ENCODE assay signal across 9 cellular contexts in the genomic region with DNA sequence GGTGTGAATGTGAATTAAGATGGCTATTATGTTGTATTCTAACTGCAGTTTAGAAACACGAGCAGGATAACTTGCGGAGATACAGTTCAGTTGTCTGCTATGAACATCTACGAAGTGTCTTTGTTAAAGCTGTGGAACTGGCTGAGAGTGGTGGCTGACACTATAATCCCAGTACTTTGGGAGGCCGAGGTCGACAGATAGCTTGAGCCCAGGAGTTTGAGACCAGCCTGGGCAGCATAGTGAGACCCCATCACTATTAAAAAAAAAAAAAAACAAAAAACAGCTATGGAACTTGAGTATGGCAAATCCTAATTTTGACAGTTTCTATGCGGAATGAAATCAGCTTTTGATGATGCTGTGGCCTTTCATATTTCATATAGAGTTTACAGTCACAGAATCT. TPM values are rescaled to one million over a fixed set of nuclear protein-coding genes. Genes with fewer than 3 reads are reported as not detected.
A peak's percentile ranks its signal among the peaks of the same experiment; 100 is the strongest.
DNase-seq lines count a peak whose midpoint lies in the region; ATAC-seq and TF ChIP-seq lines count a peak whose summit lies in the region.
"Had no signal": no experiment of that assay in that cellular context is flagged by ENCODE, and none has a peak within 500 bp of the region (broad histone marks: within the 10 kb centered on the region; RNA-seq: fewer than 3 reads in every experiment).

No MANE protein-coding gene starts in this region.

- CTCF ChIA-PET in BJ (lab: Yijun Ruan, JAX) = interaction anchor here (0.7 kb wide), 1 partner anchor 128 kb away, joined by 3 read pairs; no protein-coding TSS in a partner anchor
- CTCF ChIA-PET in mammary epithelial cell (lab: Charles Lee; ENCODE audit: low non-redundant PET) = no interaction called here

- H3K27me3 ChIP-seq in BJ (ENCODE audit: control insufficient read depth, insufficient read depth, low read length) = no peaks in the 10 kb centered on the region
- H3K27me3 ChIP-seq in mammary epithelial cell (ENCODE audit: insufficient read depth, low read length) = no peaks in the 10 kb centered on the region

- H3K4me2 ChIP-seq in mammary epithelial cell (ENCODE audit: insufficient read depth, low read depth, low read length) = peak overlapping the region; percentile 94

- intact Hi-C loops in mammary epithelial cell (cut with micrococcal nuclease) = loop anchor here (10.0 kb wide), 1 partner anchor 386 kb away; no protein-coding TSS in a partner anchor

- H3K4me3 ChIP-seq in BJ (ENCODE audit: low read depth, low read length) (peak overlapping the region; percentile 82), mammary epithelial cell (replicated peaks in 1 of 3; ENCODE audit: insufficient read depth in 1 of 3, low read depth in 2 of 3, low read length in 3 of 3) (peak overlapping the region in 1 of 3 experiments; percentile 77)
- peak overlapping the region; percentile 78 for H3K4me3 ChIP-seq in Jurkat, Clone E6-1 (ENCODE audit: low read length)

- in situ Hi-C loops in mammary epithelial cell (cut with MboI; ENCODE audit: low sequenced_read_pairs in 2 of 2) = no loop called here

- dilution Hi-C loops in mammary epithelial cell (cut with HindIII; ENCODE audit: low sequenced_read_pairs) = no loop called here

- no peak for DNase-seq in BJ (ENCODE audit: low read depth)
- no peak for DNase-seq in Jurkat, Clone E6-1 (ENCODE audit: low read depth, low spot score)
- DNase-seq in mammary epithelial cell = no peak
- DNase-seq in naive thymus-derived CD8-positive, alpha-beta T cell = no peak
- no peak for DNase-seq in HuH-7.5 (ENCODE audit: low spot score)
- DNase-seq in activated CD8-positive, alpha-beta memory T cell treated with anti-CD3 and anti-CD28 coated beads, Interleukin-2, amount 50 U/mL, for 4 hours = no peak
- no peak for DNase-seq in nucleus accumbens (lab: John Stamatoyannopoulos, UW)
- no peak for DNase-seq in stimulated activated naive CD4-positive, alpha-beta T cell (lab: John Stamatoyannopoulos, UW)
- DNase-seq: NCI-H1105 had no signal

- H3K36me3 ChIP-seq in BJ (ENCODE audit: control insufficient read depth, insufficient read depth, low read length) (peaks cover 2% of the 10 kb centered on the region; the same call in 1 of the 2 replicates), mammary epithelial cell (ENCODE audit: insufficient read depth, low read length) (peaks cover 22% of the 10 kb centered on the region)

- H3K9ac ChIP-seq in mammary epithelial cell (ENCODE audit: insufficient read depth, low read length) = no peak overlapping the region

- H3K27ac ChIP-seq in mammary epithelial cell (ENCODE audit: insufficient read depth, low read depth, low read length) = peak overlapping the region; percentile 87

- H3K4me1 ChIP-seq in mammary epithelial cell (ENCODE audit: insufficient read depth, low read length) = peaks cover 16% of the 10 kb centered on the region

- no peaks in the 10 kb centered on the region for H3K27me3 Mint-ChIP-seq in naive thymus-derived CD8-positive, alpha-beta T cell

- WGBS in mammary epithelial cell (ENCODE audit: low coverage, missing lambda C conversion rate) = 87% methylated on average over 6 of the region's 6 CpGs

- POLR2A ChIA-PET in BJ (lab: Charles Lee) = no interaction called here
- POLR2A ChIA-PET in naive thymus-derived CD8-positive, alpha-beta T cell (lab: Charles Lee) = interaction anchor here (0.6 kb wide), 1 partner anchor 464 kb away, joined by 4 read pairs; no protein-coding TSS in a partner anchor

- H2AFZ ChIP-seq in mammary epithelial cell (ENCODE audit: low read depth, low read length) = no peak overlapping the region

- ATAC-seq in naive thymus-derived CD8-positive, alpha-beta T cell = no peak

- peaks cover 0 to 43% (median 0%) of the 10 kb centered on the region in 3 donors for H3K36me3 Mint-ChIP-seq in naive thymus-derived CD8-positive, alpha-beta T cell

- H3K9me3 ChIP-seq in mammary epithelial cell (replicated peaks; ENCODE audit: insufficient read depth, low read length) = no peaks in the 10 kb centered on the region

- peak overlapping the region in 9 of 10 donors; percentile 90 to 99 (median 96) for H3K27ac Mint-ChIP-seq in naive thymus-derived CD8-positive, alpha-beta T cell

- TF ChIP-seq CTCF in BJ (IDR thresholded peaks at IDR 0.05; ENCODE audit: insufficient read depth, low read depth, low read length) (no peak), mammary epithelial cell (conservative IDR thresholded peaks at IDR 0.05 in 1 of 2, IDR thresholded peaks at IDR 0.05 in 1 of 2; ENCODE audit: extremely low read depth in 1 of 2, insufficient read depth in 1 of 2, low read depth in 1 of 2, low read length in 2 of 2) (no peak)

- H3K4me3 Mint-ChIP-seq in naive thymus-derived CD8-positive, alpha-beta T cell = peak overlapping the region; percentile 87 to 99 (median 98)

- peaks cover 37 to 78% (median 62%) of the 10 kb centered on the region in 4 donors for H3K4me1 Mint-ChIP-seq in naive thymus-derived CD8-positive, alpha-beta T cell

- no peaks in the 10 kb centered on the region for H4K20me1 ChIP-seq in mammary epithelial cell (ENCODE audit: insufficient read depth, low read length)

- no TSS peak for BruUV-seq in mammary epithelial cell (replicated peaks; lab: Mats Ljungman, UMichigan)

- H3K9me3 Mint-ChIP-seq in naive thymus-derived CD8-positive, alpha-beta T cell = no peaks in the 10 kb centered on the region

- peaks cover 71% of the 10 kb centered on the region for H3K79me2 ChIP-seq in mammary epithelial cell (ENCODE audit: insufficient read depth, low read length)

RNA-seq across cellular contexts. Expression of gene EAF1, which starts 1.7 kb away (rescaled TPM):
- polyA plus RNA-seq in BJ (2011; rRNA removed) = 8.6 and 9.4 TPM in 2 replicates
- 9.7 and 15.7 TPM in 2 replicates for polyA minus RNA-seq in BJ (2011; rRNA and poly(A)+ RNA removed)
- polyA plus RNA-seq in Jurkat, Clone E6-1 (2012; ENCODE audit: insufficient read depth, insufficient read length) = 20.9 TPM
- 10 to 100 TPM; 23.4 to 40.3 TPM for total RNA-seq in mammary epithelial cell
- 10.9 TPM for polyA plus RNA-seq in mammary epithelial cell
- 9.0 TPM for polyA minus RNA-seq in mammary epithelial cell
- total RNA-seq in naive thymus-derived CD8-positive, alpha-beta T cell = 10 to 100 TPM; 15.8 to 17.5 TPM
- 1 to 10 TPM; 4.6 to 7.7 (median 5.2) TPM for polyA plus RNA-seq in naive thymus-derived CD8-positive, alpha-beta T cell

RNA-seq across cellular contexts. Expression of gene METTL6, which starts 1.7 kb away (rescaled TPM):
- polyA plus RNA-seq in BJ (2011; rRNA removed) = 14.4 and 22.1 TPM in 2 replicates
- polyA minus RNA-seq in BJ (2011; rRNA and poly(A)+ RNA removed) = 10.7 and 14.5 TPM in 2 replicates
- 25.9 TPM for polyA plus RNA-seq in Jurkat, Clone E6-1 (2012; ENCODE audit: insufficient read depth, insufficient read length)
- total RNA-seq in mammary epithelial cell = 10 to 100 TPM; 19.7 to 21.5 TPM
- polyA plus RNA-seq in mammary epithelial cell = 14.5 TPM
- polyA minus RNA-seq in mammary epithelial cell = 12.1 TPM
- total RNA-seq in naive thymus-derived CD8-positive, alpha-beta T cell = 10 to 100 TPM; 15.6 to 16.9 TPM
- 10 to 100 TPM; 14.8 to 22.2 (median 18.3) TPM for polyA plus RNA-seq in naive thymus-derived CD8-positive, alpha-beta T cell
